11 cellular contexts compared by ENCODE assay signal in genomic region chr5:35778259-35778769, GRCh38.
"Had no signal": no experiment of that assay in that cellular context is flagged by ENCODE, and none has a peak within 500 bp of the region (broad histone marks: within the 10 kb centered on the region; RNA-seq: fewer than 3 reads in every experiment).

No MANE protein-coding gene starts in this region.

- ATAC-seq: stimulated activated memory B cell treated with anti-CD40 and anti-IgM and Interleukin-4, amounts not matched to agents 10 μg/mL and 1 μg/mL and 100 μg/mL, for 72 hours had no signal

- H3K4me3 Mint-ChIP-seq: activated naive CD8-positive, alpha-beta T cell treated with anti-CD3 and anti-CD28 coated beads, Interleukin-2, amount 10 ng/mL, durations not matched to agents 7 days and 5 days; immature natural killer cell; nephron; stimulated activated memory B cell treated with anti-CD40 and anti-IgM and Interleukin-4, amounts not matched to agents 10 μg/mL and 1 μg/mL and 100 μg/mL, for 72 hours; WTC11 had no signal

- H3K4me1 ChIP-seq: transverse colon had no signal

- H3K36me3 Mint-ChIP-seq: activated naive CD8-positive, alpha-beta T cell treated with anti-CD3 and anti-CD28 coated beads, Interleukin-2, amount 10 ng/mL, durations not matched to agents 7 days and 5 days; immature natural killer cell; stimulated activated memory B cell treated with anti-CD40 and anti-IgM and Interleukin-4, amounts not matched to agents 10 μg/mL and 1 μg/mL and 100 μg/mL, for 72 hours; WTC11 had no signal

- H3K9me3 Mint-ChIP-seq: activated naive CD8-positive, alpha-beta T cell treated with anti-CD3 and anti-CD28 coated beads, Interleukin-2, amount 10 ng/mL, durations not matched to agents 7 days and 5 days; immature natural killer cell; nephron; stimulated activated memory B cell treated with anti-CD40 and anti-IgM and Interleukin-4, amounts not matched to agents 10 μg/mL and 1 μg/mL and 100 μg/mL, for 72 hours; T-helper 1 cell treated with Interleukin-12 subunit alpha and Interleukin-12 subunit beta and Interleukin-4 antibody, amounts not matched to agents 30 μg/mL and 1 μg/mL, for 36 hours; WTC11 had no signal

- H3K27ac ChIP-seq: brain microvascular endothelial cell, SK-N-MC, transverse colon, vagina had no signal

- H3K36me3 ChIP-seq: brain microvascular endothelial cell, transverse colon, vagina had no signal

- H3K4me3 ChIP-seq: SK-N-MC, transverse colon, vagina had no signal

- DNase-seq: occipital lobe had no signal

- H3K9me3 ChIP-seq: transverse colon, vagina had no signal

- H3K27me3 ChIP-seq: brain microvascular endothelial cell, transverse colon, vagina had no signal

- H3K4me1 Mint-ChIP-seq: stimulated activated memory B cell treated with anti-CD40 and anti-IgM and Interleukin-4, amounts not matched to agents 10 μg/mL and 1 μg/mL and 100 μg/mL, for 72 hours; WTC11 had no signal

- H3K27me3 Mint-ChIP-seq: activated naive CD8-positive, alpha-beta T cell treated with anti-CD3 and anti-CD28 coated beads, Interleukin-2, amount 10 ng/mL, durations not matched to agents 7 days and 5 days; stimulated activated memory B cell treated with anti-CD40 and anti-IgM and Interleukin-4, amounts not matched to agents 10 μg/mL and 1 μg/mL and 100 μg/mL, for 72 hours had no signal

- H3K27ac Mint-ChIP-seq: activated naive CD8-positive, alpha-beta T cell treated with anti-CD3 and anti-CD28 coated beads, Interleukin-2, amount 10 ng/mL, durations not matched to agents 7 days and 5 days; nephron; stimulated activated memory B cell treated with anti-CD40 and anti-IgM and Interleukin-4, amounts not matched to agents 10 μg/mL and 1 μg/mL and 100 μg/mL, for 72 hours; WTC11 had no signal
